ENCODE assay signal across 29 cellular contexts in genomic region chr20:59356662-59357061, GRCh38. TPM values are rescaled to one million over a fixed set of nuclear protein-coding genes. Genes with fewer than 3 reads are reported as not detected.
A peak's percentile ranks its signal among the peaks of the same experiment; 100 is the strongest.
DNase-seq lines count a peak whose midpoint lies in the region; ATAC-seq lines count a peak whose summit lies in the region.
"Had no signal": no experiment of that assay in that cellular context is flagged by ENCODE, and none has a peak within 500 bp of the region (broad histone marks: within the 10 kb centered on the region; RNA-seq: fewer than 3 reads in every experiment).

No MANE protein-coding gene starts in this region.

- H3K79me2 ChIP-seq in trophoblast cell (ENCODE audit: control insufficient read depth, insufficient read depth, low read length, poor library complexity): no peaks in the 10 kb centered on the region

- peaks cover 3% of the 10 kb centered on the region for H3K9me3 ChIP-seq in trophoblast cell (ENCODE audit: insufficient read depth, low read depth, low read length)
- H3K9me3 ChIP-seq: A549, SJSA1 had no signal

- H3K27me3 ChIP-seq in trophoblast cell (ENCODE audit: insufficient read depth, low read length): no peaks in the 10 kb centered on the region
- H3K27me3 ChIP-seq: SJSA1 had no signal

- H3K4me2 ChIP-seq in trophoblast cell (ENCODE audit: low read length): no peak overlapping the region
- H3K4me2 ChIP-seq: A549, PC-9 had no signal

- H3K4ac ChIP-seq in trophoblast cell (ENCODE audit: low read depth, low read length): no peak overlapping the region

- CTCF ChIA-PET in activated CD4-positive, alpha-beta memory T cell treated with anti-CD3 and anti-CD28 coated beads for 36 hours (lab: Charles Lee): no interaction called here

- peaks cover 11% of the 10 kb centered on the region for H3K4me1 Mint-ChIP-seq in activated CD4-positive, alpha-beta memory T cell treated with anti-CD3 and anti-CD28 coated beads for 36 hours (ENCODE audit: low read depth)

- no peak overlapping the region for H4K8ac ChIP-seq in trophoblast cell (ENCODE audit: low read depth, low read length)

- H3K27ac Mint-ChIP-seq in activated CD4-positive, alpha-beta memory T cell treated with anti-CD3 and anti-CD28 coated beads for 36 hours: no peak overlapping the region
- H3K27ac Mint-ChIP-seq: CD8-positive, alpha-beta memory T cell; H9; HFFc6 had no signal

- no peak overlapping the region for H3K9ac ChIP-seq in trophoblast cell (ENCODE audit: low read length)
- H3K9ac ChIP-seq: GM23248 had no signal

- no peak overlapping the region for H2BK120ac ChIP-seq in trophoblast cell (ENCODE audit: insufficient read depth, low read length, poor library complexity)

- no peak overlapping the region for H3K27ac ChIP-seq in trophoblast cell (ENCODE audit: low read depth, low read length)
- H3K27ac ChIP-seq: C4-2B, GM23248, PC-9, SJSA1 had no signal

- no peak for ATAC-seq in activated CD4-positive, CD25-positive, alpha-beta regulatory T cell treated with anti-CD3 and anti-CD28 coated beads, Interleukin-2, amount 50 U/mL, for 24 hours
- ATAC-seq in left cardiac atrium: no peak
- ATAC-seq: A549 had no signal

- H3K9me3 Mint-ChIP-seq in activated CD4-positive, alpha-beta memory T cell treated with anti-CD3 and anti-CD28 coated beads for 36 hours: no peaks in the 10 kb centered on the region
- H3K9me3 Mint-ChIP-seq: CD8-positive, alpha-beta memory T cell; H9 had no signal

- no peak overlapping the region for H2BK5ac ChIP-seq in trophoblast cell (ENCODE audit: low read depth, low read length, poor library complexity)

- H3K27me3 Mint-ChIP-seq in activated CD4-positive, alpha-beta memory T cell treated with anti-CD3 and anti-CD28 coated beads for 36 hours: no peaks in the 10 kb centered on the region

- no peak overlapping the region for H2AFZ ChIP-seq in trophoblast cell (ENCODE audit: insufficient read depth, low read length, poor library complexity)
- H2AFZ ChIP-seq: GM23248, PC-9 had no signal

- H2BK12ac ChIP-seq in trophoblast cell (ENCODE audit: low read length): no peak overlapping the region

- H3K23ac ChIP-seq in trophoblast cell (ENCODE audit: low read length): no peak overlapping the region

- no peaks in the 10 kb centered on the region for H3K4me1 ChIP-seq in trophoblast cell (ENCODE audit: control insufficient read depth in 1 of 2, insufficient read depth in 2 of 2, low read length in 2 of 2)
- H3K4me1 ChIP-seq: SJSA1 had no signal

- no peaks in the 10 kb centered on the region for H3K36me3 ChIP-seq in trophoblast cell (ENCODE audit: control insufficient read depth in 1 of 2, insufficient read depth in 2 of 2, low read length in 2 of 2)
- H3K36me3 ChIP-seq: SJSA1 had no signal

- no peaks in the 10 kb centered on the region for H3K36me3 Mint-ChIP-seq in activated CD4-positive, alpha-beta memory T cell treated with anti-CD3 and anti-CD28 coated beads for 36 hours
- H3K36me3 Mint-ChIP-seq: CD8-positive, alpha-beta memory T cell had no signal

- no CpG with 5 or more reads among the region's 4 CpGs for WGBS in trophoblast cell (ENCODE audit: extremely low coverage, insufficient coverage, insufficient read length)

- H4K91ac ChIP-seq in trophoblast cell (ENCODE audit: low read depth, low read length): no peak overlapping the region

- no peak overlapping the region for H3K18ac ChIP-seq in trophoblast cell (ENCODE audit: low read length)

- H3K14ac ChIP-seq in trophoblast cell (ENCODE audit: low read length): no peak overlapping the region

- DNase-seq in DMS 273 (lab: John Stamatoyannopoulos, UW; ENCODE audit: unreplicated experiment) (peak; percentile 92), RPMI8226 (peak; percentile 32), trophoblast cell (no peak), left cardiac atrium (no peak)
- peak; percentile 28 for DNase-seq in Jurkat, Clone E6-1 (ENCODE audit: low read depth, low spot score)
- DNase-seq in activated CD4-positive, alpha-beta memory T cell treated with anti-CD3 and anti-CD28 coated beads for 36 hours: no peak
- DNase-seq: AML-193; CD8-positive, alpha-beta memory T cell; DMS153; GM23248; H9; HFFc6; KBM-7; NCI-H1105 treated with DMSO at 0.1 percent for 48 hours; NCI-H146; NCI-H2029; NCI-H2227 treated with DMSO at 0.1 percent for 48 hours; NCI-H510A treated with DMSO at 0.1 percent for 48 hours; NCI-H748 treated with DMSO at 0.1 percent for 48 hours; PC-9; Right ventricle myocardium superior; T-helper 1 cell had no signal

- H3K79me1 ChIP-seq in trophoblast cell (ENCODE audit: low read length): no peaks in the 10 kb centered on the region

- intact Hi-C loops in activated CD4-positive, alpha-beta memory T cell treated with anti-CD3 and anti-CD28 coated beads for 36 hours (cut with micrococcal nuclease): no loop called here
- intact Hi-C loops in left cardiac atrium (cut with DNase I): no loop called here

- H3K4me3 ChIP-seq in Jurkat, Clone E6-1 (ENCODE audit: low read length): no peak overlapping the region
- peak overlapping the region; percentile 50 for H3K4me3 ChIP-seq in trophoblast cell (ENCODE audit: low read depth, low read length)
- H3K4me3 ChIP-seq: A549, GM23248, PC-9, SJSA1 had no signal

- H3K4me3 Mint-ChIP-seq in activated CD4-positive, alpha-beta memory T cell treated with anti-CD3 and anti-CD28 coated beads for 36 hours: no peak overlapping the region
- H3K4me3 Mint-ChIP-seq: H9, HFFc6 had no signal

- POLR2A ChIA-PET in activated CD4-positive, alpha-beta memory T cell treated with anti-CD3 and anti-CD28 coated beads for 36 hours (lab: Charles Lee): no interaction called here

- H2AK5ac ChIP-seq in trophoblast cell (ENCODE audit: low read length): no peak overlapping the region

- H4K12ac ChIP-seq in trophoblast cell (ENCODE audit: low read depth, low read length): no peak overlapping the region

RNA-seq across cellular contexts. Expression of gene EDN3, which starts 56.3 kb away (rescaled TPM):
- polyA plus RNA-seq in Jurkat, Clone E6-1 (2012; ENCODE audit: insufficient read depth, insufficient read length): not detected
- polyA plus RNA-seq in trophoblast cell (2013): not detected in 2 replicates
- under 1 TPM in 1 of 2 experiments, not detected in 1; 0.10 TPM for total RNA-seq in activated CD4-positive, alpha-beta memory T cell treated with anti-CD3 and anti-CD28 coated beads for 36 hours
- total RNA-seq in left cardiac atrium: not detected
- total RNA-seq: GM23248, HFFc6, LHCN-M2, MCF 10A, PC-9, Right ventricle myocardium superior, RPMI7951, SJSA1 had no signal
- polyA plus RNA-seq: CD8-positive, alpha-beta memory T cell; GM23248 had no signal

Comparison
In these comparisons a context has a peak if more than half of its experiments do, and no peak if none do; other contexts are left out.
1. DNase-seq: peak in DMS 273 (single experiment), Jurkat, Clone E6-1 (single experiment) and RPMI8226 (single experiment); none in trophoblast cell (0 of 2), activated CD4-positive, alpha-beta memory T cell treated with anti-CD3 and anti-CD28 coated beads for 36 hours (single experiment) and left cardiac atrium (single experiment).